ENCODE assay signal across 13 cellular contexts in genomic region chr10:78996449-78997129, GRCh38.
DNase-seq lines count a peak whose midpoint lies in the region; ATAC-seq, FAIRE-seq and TF ChIP-seq lines count a peak whose summit lies in the region.
"Had no signal": no experiment of that assay in that cellular context is flagged by ENCODE, and none has a peak within 500 bp of the region (broad histone marks: within the 10 kb centered on the region; RNA-seq: fewer than 3 reads in every experiment).

No MANE protein-coding gene starts in this region.

- in situ Hi-C loops in gastrocnemius medialis (cut with MboI; ENCODE audit: low sequenced_read_pairs in 4 of 4) = no loop called here

- no peaks in the 10 kb centered on the region for H3K9me3 ChIP-seq in HEK293 (ENCODE audit: control insufficient read depth, insufficient read depth, low read depth, low read length)
- no peaks in the 10 kb centered on the region for H3K9me3 ChIP-seq in T-helper 17 cell (ENCODE audit: control insufficient read depth, low read length, poor library complexity, severe bottlenecking)
- H3K9me3 ChIP-seq in right lobe of liver = no peaks in the 10 kb centered on the region
- H3K9me3 ChIP-seq in gastrocnemius medialis = no peaks in the 10 kb centered on the region
- H3K9me3 ChIP-seq: BE2C, SJSA1 had no signal

- FAIRE-seq in HTR-8/SVneo (lab: Jason Lieb, UNC) = no peak

- TF ChIP-seq POLR2A in right lobe of liver (IDR thresholded peaks at IDR 0.05) (no peak), gastrocnemius medialis (IDR thresholded peaks at IDR 0.05) (no peak)

- CTCF ChIA-PET in HEK293 (lab: Yijun Ruan, JAX) = no interaction called here

- POLR2A ChIA-PET in HEK293 (lab: Yijun Ruan, JAX) = no interaction called here

- intact Hi-C loops in right lobe of liver (cut with DNase I) (no loop called here), gastrocnemius medialis (cut with DNase I; ENCODE audit: low total_unique reads) (no loop called here)

- H3K4me1 ChIP-seq in HEK293 (ENCODE audit: control insufficient read depth, insufficient read depth, low read length) (no peaks in the 10 kb centered on the region), right lobe of liver (peaks cover 0 to 27% (median 11%) of the 10 kb centered on the region in 4 donors), gastrocnemius medialis (peaks cover 18 to 21% of the 10 kb centered on the region in 2 donors)

- H3K4me3 Mint-ChIP-seq in T-helper 17 cell = no peak overlapping the region

- peak overlapping the region; percentile 45 for H3K27ac Mint-ChIP-seq in T-helper 17 cell

- H3K4me3 ChIP-seq in HEK293 (ENCODE audit: low read depth, low read length) (no peak overlapping the region), right lobe of liver (no peak overlapping the region), gastrocnemius medialis (no peak overlapping the region)
- H3K4me3 ChIP-seq: SJSA1 had no signal

- no peak for TF ChIP-seq CTCF in HEK293 (tag by site-specific recombination; IDR thresholded peaks at IDR 0.05)
- TF ChIP-seq CTCF in right lobe of liver (IDR thresholded peaks at IDR 0.05) = no peak
- no peak for TF ChIP-seq CTCF in gastrocnemius medialis (IDR thresholded peaks at IDR 0.05 in 4 of 5, conservative IDR thresholded peaks at IDR 0.05 in 1 of 5)

- no peak overlapping the region for H3K27ac ChIP-seq in HEK293 (ENCODE audit: extremely low read depth, low read depth, low read length)
- peak overlapping the region in 1 of 3 donors; percentile 24 for H3K27ac ChIP-seq in right lobe of liver
- H3K27ac ChIP-seq in gastrocnemius medialis = peak overlapping the region in 3 of 4 donors; percentile 72 to 75 (median 74)
- H3K27ac ChIP-seq: SJSA1 had no signal

- DNase-seq in T-helper 17 cell (no peak), right lobe of liver (peak in 2 of 3 donors; percentile 60 to 80), gastrocnemius medialis (no peak), HTR-8/SVneo (ENCODE audit: insufficient read length, low spot score) (no peak)
- DNase-seq: H7, NCI-H1417 treated with DMSO at 0.1 percent for 48 hours, NCI-H2029, NCI-H510A treated with DMSO at 0.1 percent for 48 hours had no signal

- H3K4me1 Mint-ChIP-seq in T-helper 17 cell = peaks cover 17% of the 10 kb centered on the region

- H3K36me3 ChIP-seq in HEK293 (ENCODE audit: control insufficient read depth in 2 of 2, insufficient read depth in 1 of 2, low read length in 2 of 2) (no peaks in the 10 kb centered on the region), right lobe of liver (no peaks in the 10 kb centered on the region), gastrocnemius medialis (no peaks in the 10 kb centered on the region)
- H3K36me3 ChIP-seq: BE2C, SJSA1 had no signal

- 59% methylated on average over 7 of the region's 12 CpGs for WGBS in right lobe of liver (ENCODE audit: insufficient coverage, low coverage, low lambda C conversion rate, missing lambda C conversion rate)

- peaks cover 24% of the 10 kb centered on the region for H3K27me3 Mint-ChIP-seq in T-helper 17 cell

- ATAC-seq in T-helper 17 cell (no peak), right lobe of liver (peak; percentile 62 to 87 (median 78)), gastrocnemius medialis (no peak), GM19328 (IDR thresholded peaks at IDR 0.05; ENCODE audit: unreplicated experiment) (no peak), GM19035 (IDR thresholded peaks at IDR 0.05; ENCODE audit: unreplicated experiment) (no peak)

- peaks cover 2% of the 10 kb centered on the region for H3K36me3 Mint-ChIP-seq in T-helper 17 cell (ENCODE audit: low read depth)

- H3K27me3 ChIP-seq in right lobe of liver = no peaks in the 10 kb centered on the region
- no peaks in the 10 kb centered on the region for H3K27me3 ChIP-seq in gastrocnemius medialis
- H3K27me3 ChIP-seq: BE2C, SJSA1 had no signal

TF ChIP-seq in HEK293, 187 proteins besides CTCF, POLR2A, EP300 and RAD21:
- no peak for TF ChIP-seq AEBP2 (tag by site-specific recombination; IDR thresholded peaks at IDR 0.05; ENCODE audit: borderline replicate concordance)
- TF ChIP-seq ZFHX2 (tag by site-specific recombination; conservative IDR thresholded peaks at IDR 0.05) = 0 out of 2 replicates have a peak, but pooled peaks have one; percentile 14

Comparison
In these comparisons a context has a peak if more than half of its experiments do, and no peak if none do; other contexts are left out.
1. ATAC-seq: peak in right lobe of liver (4 of 4); none in T-helper 17 cell (single experiment), gastrocnemius medialis (0 of 2), GM19328 (single experiment) and GM19035 (single experiment).
2. DNase-seq: peak in right lobe of liver (2 of 3); none in T-helper 17 cell (0 of 3), gastrocnemius medialis (0 of 2) and HTR-8/SVneo (single experiment).